8 cellular contexts compared by ENCODE assay signal in genomic region chr17:76272541-76273434, GRCh38. TPM values are rescaled to one million over a fixed set of nuclear protein-coding genes. Genes with fewer than 3 reads are reported as not detected.
A peak's percentile ranks its signal among the peaks of the same experiment; 100 is the strongest.
DNase-seq lines count a peak whose midpoint lies in the region; ATAC-seq, FAIRE-seq and TF ChIP-seq lines count a peak whose summit lies in the region.

No MANE protein-coding gene starts in this region.

- no peak for TF ChIP-seq POLR2A in adrenal gland (IDR thresholded peaks at IDR 0.05)

- H3K27me3 ChIP-seq in WERI-Rb-1 (ENCODE audit: insufficient read depth, low read depth, severe bottlenecking): no peaks in the 10 kb centered on the region
- H3K27me3 ChIP-seq in hepatocyte: no peaks in the 10 kb centered on the region
- H3K27me3 ChIP-seq in GM23248 (replicated peaks; ENCODE audit: insufficient read depth): no peaks in the 10 kb centered on the region
- no peaks in the 10 kb centered on the region for H3K27me3 ChIP-seq in adrenal gland

- H4K20me1 ChIP-seq in hepatocyte (ENCODE audit: insufficient read depth, poor library complexity, severe bottlenecking) (no peaks in the 10 kb centered on the region), GM23248 (ENCODE audit: insufficient read depth) (no peaks in the 10 kb centered on the region)

- H3K27me3 Mint-ChIP-seq in stimulated activated memory B cell treated with anti-CD40 and anti-IgM and Interleukin-4, amounts not matched to agents 10 μg/mL and 1 μg/mL and 100 μg/mL, for 72 hours: no peaks in the 10 kb centered on the region

- H2AFZ ChIP-seq in hepatocyte: no peak overlapping the region
- H2AFZ ChIP-seq in GM23248: no peak overlapping the region

- DNase-seq in GM13977 (ENCODE audit: low spot score): peak; percentile 80
- no peak for DNase-seq in WERI-Rb-1
- no peak for DNase-seq in hepatocyte (ENCODE audit: low spot score)
- no peak for DNase-seq in urothelium cell line (ENCODE audit: low spot score)
- DNase-seq in GM23248: no peak
- no peak for DNase-seq in adrenal gland

- peak overlapping the region; percentile 84 for H3K4me3 Mint-ChIP-seq in stimulated activated memory B cell treated with anti-CD40 and anti-IgM and Interleukin-4, amounts not matched to agents 10 μg/mL and 1 μg/mL and 100 μg/mL, for 72 hours

- 82% methylated on average over 16 of the region's 19 CpGs for WGBS in hepatocyte (ENCODE audit: low lambda C conversion rate, missing lambda C conversion rate)
- 72 to 80% methylated on average over 18 to 19 of the region's 19 CpGs for WGBS in GM23248 (ENCODE audit: low coverage in 1 of 2, low lambda C conversion rate in 2 of 2, missing lambda C conversion rate in 2 of 2), 2 experiments
- WGBS in adrenal gland, 4 donors: 65 to 85% (median 72%) methylated on average over 11 to 19 of the region's 19 CpGs

- H3K9me3 ChIP-seq in WERI-Rb-1 (ENCODE audit: severe bottlenecking) (no peaks in the 10 kb centered on the region), hepatocyte (ENCODE audit: low read depth) (no peaks in the 10 kb centered on the region), GM23248 (ENCODE audit: low read depth) (no peaks in the 10 kb centered on the region), adrenal gland (replicated peaks in 1 of 3) (no peaks in the 10 kb centered on the region)

- TF ChIP-seq CTCF in GM13977 (IDR thresholded peaks at IDR 0.05; ENCODE audit: extremely low read depth, insufficient read depth, missing control alignments) (no peak), WERI-Rb-1 (IDR thresholded peaks at IDR 0.05; ENCODE audit: low read depth, low read length) (no peak), hepatocyte (IDR thresholded peaks at IDR 0.05; ENCODE audit: poor library complexity) (no peak), adrenal gland (IDR thresholded peaks at IDR 0.05) (no peak)

- no peaks in the 10 kb centered on the region for H3F3A ChIP-seq in GM23248 (ENCODE audit: insufficient read depth)

- peaks cover 40% of the 10 kb centered on the region for H3K36me3 ChIP-seq in WERI-Rb-1
- no peaks in the 10 kb centered on the region for H3K36me3 ChIP-seq in hepatocyte (replicated peaks; ENCODE audit: insufficient read depth, low read depth)
- H3K36me3 ChIP-seq in GM23248 (ENCODE audit: low read depth): no peaks in the 10 kb centered on the region
- peaks cover 0 to 5% of the 10 kb centered on the region in 2 donors for H3K36me3 ChIP-seq in adrenal gland (replicated peaks in 1 of 2)

- H3K4me1 Mint-ChIP-seq in stimulated activated memory B cell treated with anti-CD40 and anti-IgM and Interleukin-4, amounts not matched to agents 10 μg/mL and 1 μg/mL and 100 μg/mL, for 72 hours: peaks cover 86% of the 10 kb centered on the region

- intact Hi-C loops in adrenal gland (cut with DNase I): no loop called here

- no peaks in the 10 kb centered on the region for H3K9me3 Mint-ChIP-seq in stimulated activated memory B cell treated with anti-CD40 and anti-IgM and Interleukin-4, amounts not matched to agents 10 μg/mL and 1 μg/mL and 100 μg/mL, for 72 hours

- H3K9ac ChIP-seq in GM23248: no peak overlapping the region

- H3K4me1 ChIP-seq in hepatocyte (ENCODE audit: insufficient read depth) (peaks cover 18% of the 10 kb centered on the region), GM23248 (ENCODE audit: insufficient read depth) (peaks cover 15% of the 10 kb centered on the region), adrenal gland (replicated peaks in 1 of 2) (peaks cover 6 to 35% of the 10 kb centered on the region in 2 donors)

- peak overlapping the region; percentile 60 for H3K4me2 ChIP-seq in hepatocyte
- H3K4me2 ChIP-seq in GM23248 (ENCODE audit: unreplicated experiment): no peak overlapping the region

- peaks cover 13% of the 10 kb centered on the region for H3K36me3 Mint-ChIP-seq in stimulated activated memory B cell treated with anti-CD40 and anti-IgM and Interleukin-4, amounts not matched to agents 10 μg/mL and 1 μg/mL and 100 μg/mL, for 72 hours

- H3K9me2 ChIP-seq in hepatocyte (replicated peaks; ENCODE audit: insufficient read depth) (no peaks in the 10 kb centered on the region), GM23248 (ENCODE audit: insufficient read depth) (no peaks in the 10 kb centered on the region)

- H3K27ac ChIP-seq in WERI-Rb-1 (peak overlapping the region; percentile 47), hepatocyte (peak overlapping the region; percentile 43), GM23248 (no peak overlapping the region), adrenal gland (peak overlapping the region in 2 of 5 donors; percentile 59 to 64)

- no peak for FAIRE-seq in urothelium cell line (lab: Jason Lieb, UNC)

- ATAC-seq in HG02588 (IDR thresholded peaks at IDR 0.05; ENCODE audit: unreplicated experiment): peak; percentile 27
- ATAC-seq in stimulated activated memory B cell treated with anti-CD40 and anti-IgM and Interleukin-4, amounts not matched to agents 10 μg/mL and 1 μg/mL and 100 μg/mL, for 72 hours: peak; percentile 57

- H3K79me2 ChIP-seq in hepatocyte (peaks cover 17% of the 10 kb centered on the region), GM23248 (ENCODE audit: insufficient read depth) (peaks cover 22% of the 10 kb centered on the region)

- H3K4me3 ChIP-seq in WERI-Rb-1 (ENCODE audit: low read depth, low read length) (no peak overlapping the region), hepatocyte (no peak overlapping the region), GM23248 (no peak overlapping the region), adrenal gland (peak overlapping the region in 1 of 4 donors; percentile 60)

- in situ Hi-C loops in GM13977 (cut with MboI; ENCODE audit: low pct_unique_long_range_greater_than_20kb, low sequenced_read_pairs, unreplicated experiment) (no loop called here), GM23248 (cut with MboI) (no loop called here)

- H3K27ac Mint-ChIP-seq in stimulated activated memory B cell treated with anti-CD40 and anti-IgM and Interleukin-4, amounts not matched to agents 10 μg/mL and 1 μg/mL and 100 μg/mL, for 72 hours: peak overlapping the region; percentile 80

RNA-seq across cellular contexts. Expression of gene UBALD2, which starts 7.6 kb away (rescaled TPM):
- total RNA-seq in hepatocyte (10.2 and 10.8 TPM in 2 replicates), adrenal gland (10 to 100 TPM in 6 of 8 donors, 1 to 10 TPM in 2; 5.4 to 71.2 (median 19.4) TPM)
- polyA plus RNA-seq in hepatocyte (13.1 and 16.4 TPM in 2 replicates), GM23248 (2016; fragmentation: Nextera tagmentation; extraction: Ambion mirVana) (0.56 and 1.2 TPM in 2 replicates), adrenal gland (10 to 100 TPM in 2 of 3 donors, 1 to 10 TPM in 1; 5.2 to 18.2 (median 15.6) TPM)
- total RNA-seq in GM23248 (2014; rRNA removed; shearing (Covaris generic)): 5.6 and 6.4 TPM in 2 replicates

RNA-seq across cellular contexts. Expression of gene RNF157, which starts 32.5 kb away (rescaled TPM):
- total RNA-seq in hepatocyte (8.6 and 8.9 TPM in 2 replicates), adrenal gland (1 to 10 TPM; 2.6 to 6.1 (median 4.7) TPM)
- polyA plus RNA-seq in hepatocyte (4.8 and 5.0 TPM in 2 replicates), GM23248 (2016; fragmentation: Nextera tagmentation; extraction: Ambion mirVana) (0.31 TPM in 1 of 2 replicates, not detected in the other), adrenal gland (1 to 10 TPM; 3.0 to 4.7 (median 4.1) TPM)
- 4.0 TPM in 1 of 2 replicates, not detected in the other for total RNA-seq in GM23248 (2014; rRNA removed; shearing (Covaris generic))

RNA-seq across cellular contexts. Expression of gene QRICH2, which starts 35.3 kb away (rescaled TPM):
- 2.8 and 3.6 TPM in 2 replicates for total RNA-seq in hepatocyte
- polyA plus RNA-seq in hepatocyte: 2.3 and 2.9 TPM in 2 replicates
- 3.7 and 4.0 TPM in 2 replicates for total RNA-seq in GM23248 (2014; rRNA removed; shearing (Covaris generic))
- 1.3 and 1.5 TPM in 2 replicates for polyA plus RNA-seq in GM23248 (2016; fragmentation: Nextera tagmentation; extraction: Ambion mirVana)
- total RNA-seq in adrenal gland: 1 to 10 TPM in 5 of 8 donors, under 1 TPM in 3; 0.12 to 3.3 (median 1.2) TPM
- polyA plus RNA-seq in adrenal gland: 10 to 100 TPM in 1 of 3 donors, 1 to 10 TPM in 1, under 1 TPM in 1; 0.09 to 14.2 (median 4.8) TPM
